In genomic region chr20:58650776-58651547, GRCh38 we compare ENCODE assay signal across 8 cellular contexts. TPM values are rescaled to one million over a fixed set of nuclear protein-coding genes. Genes with fewer than 3 reads are reported as not detected.
DNase-seq lines count a peak whose midpoint lies in the region; FAIRE-seq and TF ChIP-seq lines count a peak whose summit lies in the region.

Gene STX16 (plus strand): TSS chr20:58651283. CDS start chr20:58652007, 724 bp downstream.

- H3K27ac Mint-ChIP-seq in neural progenitor cell, result peak within 1 kb of the TSS; percentile 94

- H3K9me3 Mint-ChIP-seq in neural progenitor cell, result no peaks in the 10 kb centered on the region

- H3K36me3 Mint-ChIP-seq in neural progenitor cell, result no peaks in the 10 kb centered on the region

- H3K36me3 ChIP-seq in neural progenitor cell (no peaks in the 10 kb centered on the region), stomach smooth muscle (ENCODE audit: control insufficient read depth in 2 of 2, insufficient read depth in 2 of 2, low read length in 2 of 2) (no peaks in the 10 kb centered on the region)

- peak; percentile 71 for TF ChIP-seq POLR2A in H54 (IDR thresholded peaks at IDR 0.05; ENCODE audit: low read depth, low read length)

- peaks cover 29% of the 10 kb centered on the region for H3K4me1 ChIP-seq in neural progenitor cell
- H3K4me1 ChIP-seq in stomach smooth muscle (ENCODE audit: control insufficient read depth, insufficient read depth, low read length), result peaks cover 46% of the 10 kb centered on the region

- peaks cover 35% of the 10 kb centered on the region for H3F3A ChIP-seq in neural progenitor cell (ENCODE audit: low read depth)

- peak within 1 kb of the TSS; percentile 92 for H3K9ac ChIP-seq in neural progenitor cell
- peak within 1 kb of the TSS; percentile 94 to 99 for H3K9ac ChIP-seq in stomach smooth muscle (ENCODE audit: low read length in 2 of 2)

- H3K9me3 ChIP-seq in neural progenitor cell (ENCODE audit: low read depth), result no peaks in the 10 kb centered on the region
- H3K9me3 ChIP-seq in stomach smooth muscle (ENCODE audit: control insufficient read depth in 2 of 2, low read length in 2 of 2), result no peaks in the 10 kb centered on the region

- peak; percentile 92 for DNase-seq in EH (ENCODE audit: low read depth)
- peak; percentile 98 for DNase-seq in H54 (ENCODE audit: insufficient read length, low spot score)
- peak; percentile 94 for DNase-seq in M059J (ENCODE audit: low read depth)
- peak; percentile 91 for DNase-seq in SHP77 treated with DMSO at 0.1 percent for 48 hours (lab: John Stamatoyannopoulos, UW)
- peak; percentile 78 for DNase-seq in activated gamma-delta T cell treated with anti-CD3 and anti-CD28 coated beads, Interleukin-2, amount 50 U/mL, for 16 hours (ENCODE audit: low read depth)
- DNase-seq in foreskin fibroblast, result peak; percentile 94 to 98
- DNase-seq in neural progenitor cell (ENCODE audit: low spot score), result peak; percentile 97

- peaks cover 10% of the 10 kb centered on the region for H3K4me1 Mint-ChIP-seq in neural progenitor cell

- TF ChIP-seq CTCF in foreskin fibroblast (IDR thresholded peaks at IDR 0.05; ENCODE audit: low read depth, low read length) (peak; percentile 46), neural progenitor cell (IDR thresholded peaks at IDR 0.05) (peak; percentile 66)

- H2AFZ ChIP-seq in neural progenitor cell (replicated peaks), result peak within 1 kb of the TSS; percentile 99

- H3K27me3 Mint-ChIP-seq in neural progenitor cell (ENCODE audit: insufficient read depth, low read depth), result peaks cover 8% of the 10 kb centered on the region

- H3K4me3 ChIP-seq in foreskin fibroblast (ENCODE audit: low read depth in 1 of 2, low read length in 2 of 2), result peak within 1 kb of the TSS; percentile 83 to 98
- peak within 1 kb of the TSS; percentile 85 for H3K4me3 ChIP-seq in neural progenitor cell
- H3K4me3 ChIP-seq in stomach smooth muscle (ENCODE audit: low read length in 2 of 2), result peak within 1 kb of the TSS; percentile 98

- peak within 1 kb of the TSS; percentile 95 for H3K4me2 ChIP-seq in neural progenitor cell

- H3K79me2 ChIP-seq in neural progenitor cell (ENCODE audit: low read depth), result peaks cover 49% of the 10 kb centered on the region

- FAIRE-seq in H54 (lab: Jason Lieb, UNC), result no peak

- peaks cover 35% of the 10 kb centered on the region for H4K20me1 ChIP-seq in neural progenitor cell (ENCODE audit: low read depth)

- H3K27me3 ChIP-seq in neural progenitor cell (peaks cover 15% of the 10 kb centered on the region), stomach smooth muscle (ENCODE audit: control insufficient read depth in 1 of 2, insufficient read depth in 2 of 2, low read length in 2 of 2) (no peaks in the 10 kb centered on the region)

- H3K27ac ChIP-seq in neural progenitor cell (peak within 1 kb of the TSS; percentile 69), stomach smooth muscle (ENCODE audit: low read length) (peak within 1 kb of the TSS; percentile 86)

- peak within 1 kb of the TSS; percentile 97 for H3K4me3 Mint-ChIP-seq in neural progenitor cell

RNA-seq across cellular contexts. Expression of gene STX16, which starts in this region (rescaled TPM):
- total RNA-seq in M059J (2014; rRNA removed; shearing (Covaris generic)), result 8.4 and 24.6 TPM in 2 replicates
- 41.2 and 46.6 TPM in 2 replicates for total RNA-seq in neural progenitor cell (ENCODE audit: low replicate concordance)

Comparison
In these comparisons a context has a peak if more than half of its experiments do, and no peak if none do; other contexts are left out.
1. Peak in every context shown above with its lines: DNase-seq, H3K4me3 ChIP-seq and H3K27ac ChIP-seq.